ENCODE assay signal across 14 cellular contexts in the genomic region with DNA sequence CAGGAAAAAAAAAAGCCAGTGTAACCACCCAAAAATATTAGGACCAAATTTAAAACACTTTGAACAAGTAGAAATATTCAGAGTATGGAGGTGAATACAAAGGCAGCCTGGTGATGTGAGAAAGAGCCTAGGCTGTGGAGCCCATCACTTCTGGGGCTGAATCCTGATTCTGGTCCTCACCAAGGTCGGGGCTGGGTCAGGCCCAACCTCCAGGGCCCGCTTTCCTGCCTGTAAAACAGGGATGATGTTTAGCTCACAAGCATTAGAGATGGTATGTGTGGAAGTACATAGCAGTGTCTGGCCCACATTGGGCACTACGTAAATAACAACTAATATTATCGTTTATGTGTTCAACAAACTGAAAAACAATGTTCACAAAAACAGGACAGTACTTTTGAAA. TPM values are rescaled to one million over a fixed set of nuclear protein-coding genes. Genes with fewer than 3 reads are reported as not detected.
DNase-seq lines count a peak whose midpoint lies in the region; ATAC-seq, FAIRE-seq and TF ChIP-seq lines count a peak whose summit lies in the region.
"Had no signal": no experiment of that assay in that cellular context is flagged by ENCODE, and none has a peak within 500 bp of the region (broad histone marks: within the 10 kb centered on the region; RNA-seq: fewer than 3 reads in every experiment).

No MANE protein-coding gene starts in this region.

- H3K27ac ChIP-seq in C4-2B, result peak overlapping the region; percentile 92; the same call in 1 of the 2 replicates
- H3K27ac ChIP-seq in Panc1 (ENCODE audit: low read length), result no peak overlapping the region
- no peak overlapping the region for H3K27ac ChIP-seq in K562 (ENCODE audit: extremely low read depth, low read depth, low read length)
- no peak overlapping the region for H3K27ac ChIP-seq in breast epithelium
- no peak overlapping the region for H3K27ac ChIP-seq in CD8-positive, alpha-beta T cell (ENCODE audit: low read depth, low read length)

- no peak overlapping the region for H3K4me2 ChIP-seq in K562 (ENCODE audit: insufficient read depth, low read length)
- H3K4me2 ChIP-seq: GM23338 had no signal

- no TSS peak for BruUV-seq in Panc1 (replicated peaks; lab: Mats Ljungman, UMichigan)
- BruUV-seq in K562 (replicated peaks; lab: Mats Ljungman, UMichigan), result no TSS peak

- no peak overlapping the region for H3K27ac Mint-ChIP-seq in CD8-positive, alpha-beta T cell
- H3K27ac Mint-ChIP-seq: GM23338 had no signal

- no peaks in the 10 kb centered on the region for H3K4me1 Mint-ChIP-seq in CD8-positive, alpha-beta T cell (ENCODE audit: low read depth)
- H3K4me1 Mint-ChIP-seq: GM23338 had no signal

- POLR2A ChIA-PET in Panc1 (lab: Charles Lee) (no interaction called here), K562 (lab: Yijun Ruan, JAX) (interaction anchor here (1.1 kb wide), 2 partner anchors 21 to 29 kb away, joined by 3 read pairs; no protein-coding TSS in a partner anchor)
- POLR2A ChIA-PET in CD8-positive, alpha-beta T cell (lab: Charles Lee), result no interaction called here

- H3K9ac ChIP-seq in K562 (ENCODE audit: insufficient read depth in 1 of 2, low read depth in 2 of 2, low read length in 2 of 2), result no peak overlapping the region; a peak in 1 of 4 replicates

- no peaks in the 10 kb centered on the region for H3K27me3 ChIP-seq in Panc1 (ENCODE audit: control insufficient read depth, insufficient read depth, low read length)
- no peaks in the 10 kb centered on the region for H3K27me3 ChIP-seq in K562 (ENCODE audit: control insufficient read depth in 2 of 2, insufficient read depth in 2 of 2, low read length in 2 of 2)
- no peaks in the 10 kb centered on the region for H3K27me3 ChIP-seq in breast epithelium
- no peaks in the 10 kb centered on the region for H3K27me3 ChIP-seq in CD8-positive, alpha-beta T cell (ENCODE audit: insufficient read depth, low read length)
- H3K27me3 ChIP-seq: BE2C had no signal

- no peak for TF ChIP-seq EP300 in K562 (IDR thresholded peaks at IDR 0.05; ENCODE audit: low read length)

- WGBS in K562 (ENCODE audit: insufficient coverage, low coverage, missing lambda C conversion rate), result 59% methylated on average over 4 of the region's 4 CpGs

- H3K4me3 Mint-ChIP-seq in CD8-positive, alpha-beta T cell, result no peak overlapping the region
- H3K4me3 Mint-ChIP-seq: GM23338 had no signal

- no peaks in the 10 kb centered on the region for H3K9me1 ChIP-seq in K562 (ENCODE audit: control insufficient read depth, insufficient read depth, low read length)

- TF ChIP-seq CTCF in C4-2B (conservative IDR thresholded peaks at IDR 0.05), result no peak
- no peak for TF ChIP-seq CTCF in Panc1 (IDR thresholded peaks at IDR 0.05)
- TF ChIP-seq CTCF in K562 (IDR thresholded peaks at IDR 0.05 in 2 of 3, conservative IDR thresholded peaks at IDR 0.05 in 1 of 3; ENCODE audit: insufficient read depth in 2 of 3, low read depth in 1 of 3, low read length in 3 of 3), result no peak
- no peak for TF ChIP-seq CTCF in breast epithelium (IDR thresholded peaks at IDR 0.05)
- TF ChIP-seq CTCF in CD8-positive, alpha-beta T cell (IDR thresholded peaks at IDR 0.05), result no peak
- TF ChIP-seq CTCF in GM13977 (IDR thresholded peaks at IDR 0.05; ENCODE audit: extremely low read depth, insufficient read depth, missing control alignments), result no peak

- no peaks in the 10 kb centered on the region for H3K79me2 ChIP-seq in K562 (ENCODE audit: control insufficient read depth, insufficient read depth, low read length)

- in situ Hi-C loops in Panc1 (cut with HindIII; ENCODE audit: low pct_unique_long_range_greater_than_20kb, low sequenced_read_pairs), result no loop called here
- in situ Hi-C loops in K562 (cut with MboI), result no loop called here
- in situ Hi-C loops in GM13977 (cut with MboI; ENCODE audit: low pct_unique_long_range_greater_than_20kb, low sequenced_read_pairs, unreplicated experiment), result no loop called here

- DNase-seq in Panc1 (ENCODE audit: low read depth, low spot score) (no peak), K562 (ENCODE audit: extremely low read depth in 1 of 4, low spot score in 3 of 4) (no peak), posterior vena cava (ENCODE audit: low spot score) (peak; percentile 67), breast epithelium (ENCODE audit: low spot score in 2 of 2) (no peak), GM13977 (ENCODE audit: low spot score) (no peak)
- DNase-seq in CD8-positive, alpha-beta T cell, result no peak
- DNase-seq: BE2C, DMS 273 treated with DMSO at 0.1 percent for 48 hours, H7 had no signal

- no peak overlapping the region for H3K4me3 ChIP-seq in Panc1 (ENCODE audit: low read depth in 2 of 2, low read length in 2 of 2)
- H3K4me3 ChIP-seq in K562, result no peak overlapping the region
- H3K4me3 ChIP-seq in breast epithelium, result no peak overlapping the region
- no peak overlapping the region for H3K4me3 ChIP-seq in CD8-positive, alpha-beta T cell (ENCODE audit: low read depth, low read length)
- H3K4me3 ChIP-seq: GM23338 had no signal

- no peaks in the 10 kb centered on the region for H3K27me3 Mint-ChIP-seq in CD8-positive, alpha-beta T cell (ENCODE audit: low read depth)
- H3K27me3 Mint-ChIP-seq: IgD-negative memory B cell had no signal

- FAIRE-seq in K562 (lab: Jason Lieb, UNC), result no peak
- FAIRE-seq: A204.1, GM18507 had no signal

- ATAC-seq in Panc1 (peak; percentile 38; the same call in 1 of the 2 replicates), K562 (peak; percentile 15; the same call in 2 of the 3 replicates)
- no peak for ATAC-seq in CD8-positive, alpha-beta T cell
- ATAC-seq: GM23338 had no signal

- H3K36me3 ChIP-seq in Panc1 (ENCODE audit: control insufficient read depth, insufficient read depth, low read length) (no peaks in the 10 kb centered on the region), K562 (ENCODE audit: control insufficient read depth, insufficient read depth, low read length) (peaks cover 14% of the 10 kb centered on the region; the same call in 2 of the 3 replicates), breast epithelium (no peaks in the 10 kb centered on the region)
- H3K36me3 ChIP-seq in CD8-positive, alpha-beta T cell (ENCODE audit: insufficient read depth, low read length), result no peaks in the 10 kb centered on the region

- peaks cover 14% of the 10 kb centered on the region for H3K36me3 Mint-ChIP-seq in CD8-positive, alpha-beta T cell

- H3K9me3 ChIP-seq in Panc1 (ENCODE audit: control insufficient read depth, insufficient read depth, low read depth, low read length) (no peaks in the 10 kb centered on the region), K562 (replicated peaks; ENCODE audit: control insufficient read depth, insufficient read depth, low read depth, low read length) (no peaks in the 10 kb centered on the region), breast epithelium (no peaks in the 10 kb centered on the region)
- H3K9me3 ChIP-seq in CD8-positive, alpha-beta T cell (ENCODE audit: low read length), result no peaks in the 10 kb centered on the region
- H3K9me3 ChIP-seq: BE2C had no signal

- no peaks in the 10 kb centered on the region for H3K9me3 Mint-ChIP-seq in CD8-positive, alpha-beta T cell
- H3K9me3 Mint-ChIP-seq: GM23338, IgD-negative memory B cell had no signal

- no peak for TF ChIP-seq RAD21 in K562 (CRISPR knock-in tag; conservative IDR thresholded peaks at IDR 0.05 in 1 of 2, IDR thresholded peaks at IDR 0.05 in 1 of 2)

- H4K20me1 ChIP-seq in K562 (replicated peaks; ENCODE audit: control insufficient read depth, insufficient read depth, low read length), result no peaks in the 10 kb centered on the region

- TF ChIP-seq POLR2A in K562 (conservative IDR thresholded peaks at IDR 0.05) (no peak), breast epithelium (IDR thresholded peaks at IDR 0.05) (no peak)

- no peaks in the 10 kb centered on the region; the same call in 1 of the 2 replicates for H3K4me1 ChIP-seq in Panc1 (ENCODE audit: control insufficient read depth, insufficient read depth, low read length)
- H3K4me1 ChIP-seq in K562 (replicated peaks in 1 of 2; ENCODE audit: control insufficient read depth in 2 of 2, insufficient read depth in 2 of 2, low read length in 2 of 2), result peaks cover 0 to 5% of the 10 kb centered on the region in 2 experiments; a peak in 2 of 5 replicates
- no peaks in the 10 kb centered on the region for H3K4me1 ChIP-seq in breast epithelium
- H3K4me1 ChIP-seq in CD8-positive, alpha-beta T cell (ENCODE audit: insufficient read depth, low read length), result no peaks in the 10 kb centered on the region
- H3K4me1 ChIP-seq: BE2C had no signal

- intact Hi-C loops in Panc1 (cut with micrococcal nuclease; ENCODE audit: unreplicated experiment) (no loop called here), K562 (cut with micrococcal nuclease) (no loop called here), posterior vena cava (cut with DNase I) (no loop called here), breast epithelium (cut with DNase I; ENCODE audit: low total_unique reads) (no loop called here)
- intact Hi-C loops in CD8-positive, alpha-beta T cell (cut with DNase I, micrococcal nuclease), result no loop called here

- no peak overlapping the region for H2AFZ ChIP-seq in K562 (ENCODE audit: low read depth, low read length)
- H2AFZ ChIP-seq: GM23338 had no signal

- CTCF ChIA-PET in Panc1 (lab: Charles Lee), result no interaction called here
- CTCF ChIA-PET in K562 (lab: Yijun Ruan, JAX; ENCODE audit: low intra/inter-chr PET ratio), result no interaction called here
- CTCF ChIA-PET in CD8-positive, alpha-beta T cell (lab: Charles Lee), result no interaction called here

RNA-seq across cellular contexts. Expression of a gene that starts 7.8 kb away (rescaled TPM):
- total RNA-seq in Panc1 (2021; ENCODE audit: unreplicated experiment), result 37.8 TPM
- polyA plus RNA-seq in Panc1 (2012; ENCODE audit: insufficient read length), result 54.5 TPM
- total RNA-seq in K562 (2011; cell fraction: chromatin; rRNA removed; ENCODE audit: low replicate concordance), result 43.2 and 68.9 TPM in 2 replicates
- 40.5 and 41.3 TPM in 2 replicates for total RNA-seq in K562 (2011; cell fraction: nucleolus; rRNA removed)
- 39.2 and 39.8 TPM in 2 replicates for total RNA-seq in K562 (2011; cell fraction: nucleoplasm; rRNA removed)
- total RNA-seq in K562 (2014; rRNA removed), result 18.8 and 21.1 TPM in 2 replicates
- 12.6 and 12.7 TPM in 2 replicates for total RNA-seq in K562 (2014; rRNA removed; fragmentation: Illumina TruSeq; extraction: Trizol)
- total RNA-seq in K562 (2015; rRNA removed; fragmentation: Illumina TruSeq; extraction: Trizol), result 10.5 and 10.8 TPM in 2 replicates
- 30.8 and 32.0 TPM in 2 replicates for total RNA-seq in K562 (2021)
- 18.2 and 20.5 TPM in 2 replicates for polyA plus RNA-seq in K562 (2011; rRNA removed)
- 19.2 and 26.4 TPM in 2 replicates for polyA plus RNA-seq in K562 (2011; cell fraction: cytosol; rRNA removed)
- 40.6 and 54.1 TPM in 2 replicates for polyA plus RNA-seq in K562 (2011; cell fraction: nucleus; rRNA removed)
- 15.5 and 22.2 TPM in 2 replicates for polyA plus RNA-seq in K562 (2012)
- polyA plus RNA-seq in K562 (2014; fragmentation: Illumina TruSeq; extraction: Trizol), result 22.0 and 22.3 TPM in 2 replicates
- 1 to 10 TPM; 4.3 to 5.4 TPM for polyA plus RNA-seq in K562 (2014; fragmentation: Nextera tagmentation; extraction: Ambion mirVana)
- 20.1 and 21.1 TPM in 2 replicates for polyA plus RNA-seq in K562 (2014; rRNA removed)
- 18.1 and 27.5 TPM in 2 replicates for polyA minus RNA-seq in K562 (2011; rRNA and poly(A)+ RNA removed)
- polyA minus RNA-seq in K562 (2011; cell fraction: cytosol; rRNA and poly(A)+ RNA removed), result 18.8 and 19.5 TPM in 2 replicates
- polyA minus RNA-seq in K562 (2011; cell fraction: nucleus; rRNA and poly(A)+ RNA removed), result 25.4 and 26.8 TPM in 2 replicates
- total RNA-seq in posterior vena cava, result 10 to 100 TPM; 39.2 to 39.7 TPM
- total RNA-seq in breast epithelium, result 10 to 100 TPM; 27.4 to 32.0 (median 29.2) TPM
- total RNA-seq in CD8-positive, alpha-beta T cell, result 1 to 10 TPM; 3.6 to 4.1 TPM

RNA-seq across cellular contexts. Expression of a gene that starts 47.9 kb away (rescaled TPM):
- total RNA-seq in Panc1 (2021; ENCODE audit: unreplicated experiment), result 101 TPM
- 99.2 TPM for polyA plus RNA-seq in Panc1 (2012; ENCODE audit: insufficient read length)
- total RNA-seq in K562 (2011; cell fraction: chromatin; rRNA removed; ENCODE audit: low replicate concordance), result 698 and 990 TPM in 2 replicates
- total RNA-seq in K562 (2011; cell fraction: nucleolus; rRNA removed), result 389 and 392 TPM in 2 replicates
- total RNA-seq in K562 (2011; cell fraction: nucleoplasm; rRNA removed), result 547 and 619 TPM in 2 replicates
- 176 and 194 TPM in 2 replicates for total RNA-seq in K562 (2014; rRNA removed)
- 269 and 301 TPM in 2 replicates for total RNA-seq in K562 (2014; rRNA removed; fragmentation: Illumina TruSeq; extraction: Trizol)
- 190 and 197 TPM in 2 replicates for total RNA-seq in K562 (2015; rRNA removed; fragmentation: Illumina TruSeq; extraction: Trizol)
- total RNA-seq in K562 (2021), result 168 and 169 TPM in 2 replicates
- 307 and 315 TPM in 2 replicates for polyA plus RNA-seq in K562 (2011; rRNA removed)
- 232 and 246 TPM in 2 replicates for polyA plus RNA-seq in K562 (2011; cell fraction: cytosol; rRNA removed)
- polyA plus RNA-seq in K562 (2011; cell fraction: nucleus; rRNA removed), result 472 and 632 TPM in 2 replicates
- polyA plus RNA-seq in K562 (2012), result 114 and 144 TPM in 2 replicates
- 201 and 250 TPM in 2 replicates for polyA plus RNA-seq in K562 (2014; fragmentation: Illumina TruSeq; extraction: Trizol)
- 100 to 1,000 TPM; 136 to 181 TPM for polyA plus RNA-seq in K562 (2014; fragmentation: Nextera tagmentation; extraction: Ambion mirVana)
- polyA plus RNA-seq in K562 (2014; rRNA removed), result 207 and 213 TPM in 2 replicates
- 307 and 339 TPM in 2 replicates for polyA minus RNA-seq in K562 (2011; rRNA and poly(A)+ RNA removed)
- polyA minus RNA-seq in K562 (2011; cell fraction: cytosol; rRNA and poly(A)+ RNA removed), result 97.9 and 140 TPM in 2 replicates
- polyA minus RNA-seq in K562 (2011; cell fraction: nucleus; rRNA and poly(A)+ RNA removed), result 212 and 378 TPM in 2 replicates
- 10 to 100 TPM; 80.6 to 83.9 TPM for total RNA-seq in posterior vena cava
- total RNA-seq in breast epithelium, result 100 to 1,000 TPM; 109 to 169 (median 147) TPM
- 100 to 1,000 TPM in 1 of 2 experiments, 10 to 100 TPM in 1; 96.5 to 106 TPM for total RNA-seq in CD8-positive, alpha-beta T cell
